In the genomic region with DNA sequence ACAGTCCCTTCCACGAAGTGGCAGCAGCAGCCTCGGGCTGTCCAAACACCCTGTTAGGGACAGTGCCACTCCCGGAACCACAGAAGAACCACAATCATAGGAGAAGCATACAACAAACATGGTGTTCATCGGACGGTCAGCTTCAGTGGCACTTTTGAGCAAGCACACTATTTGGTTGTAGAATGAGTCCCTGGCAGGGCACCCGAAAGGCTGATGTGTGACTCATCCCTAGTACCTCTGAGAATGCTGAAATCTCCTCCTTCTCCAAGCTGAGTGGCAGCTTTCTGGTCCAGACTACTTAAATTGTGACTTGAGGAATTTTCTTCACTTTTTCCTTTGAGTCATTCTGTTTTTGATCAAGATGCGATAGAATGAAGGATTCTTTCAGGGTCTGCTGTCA, we compare ENCODE assay signal across 17 cellular contexts.
A peak's percentile ranks its signal among the peaks of the same experiment; 100 is the strongest.
DNase-seq lines count a peak whose midpoint lies in the region; ATAC-seq, FAIRE-seq and TF ChIP-seq lines count a peak whose summit lies in the region.
"Had no signal": no experiment of that assay in that cellular context is flagged by ENCODE, and none has a peak within 500 bp of the region (broad histone marks: within the 10 kb centered on the region; RNA-seq: fewer than 3 reads in every experiment).

No MANE protein-coding gene starts in this region.

- DNase-seq in AG10803 (ENCODE audit: low read depth) (peak; percentile 74), RCC 7860 (ENCODE audit: low spot score) (peak; percentile 17), dedifferentiated amniotic fluid mesenchymal stem cell (ENCODE audit: extremely low spot score) (peak; percentile 54), kidney tubule cell (ENCODE audit: low spot score) (peak; percentile 49), CD1c-positive myeloid dendritic cell (ENCODE audit: extremely low spot score) (no peak), nephron progenitor cell (no peak), Kasumi-1 (lab: John Stamatoyannopoulos, UW) (no peak)
- DNase-seq: DMS153, GOT3, hypothalamus, midbrain, NCI-H1105 had no signal

- H3K27ac Mint-ChIP-seq in nephron progenitor cell: no peak overlapping the region
- H3K27ac Mint-ChIP-seq: activated naive CD4-positive, alpha-beta T cell treated with anti-CD3 and anti-CD28 coated beads, Interleukin-2, amount 50 U/mL, for 24 hours; dendritic cell treated with granulocyte-macrophage colony-stimulating factor and Interleukin-4, amounts not matched to agents 40 ng/mL and 50 ng/mL, for 4 days; stimulated activated effector memory CD8-positive, alpha-beta T cell treated with anti-CD3 and anti-CD28 coated beads, Interleukin-12 subunit alpha, Interleukin-12 subunit beta, amount 100 ng/mL, for 72 hours had no signal

- no peak for ATAC-seq in GM21423 (IDR thresholded peaks at IDR 0.05; ENCODE audit: unreplicated experiment)
- ATAC-seq: stimulated activated effector memory CD8-positive, alpha-beta T cell treated with anti-CD3 and anti-CD28 coated beads, Interleukin-12 subunit alpha, Interleukin-12 subunit beta, amount 100 ng/mL, for 72 hours had no signal

- H3K27me3 Mint-ChIP-seq in nephron progenitor cell (ENCODE audit: low read depth, poor library complexity): peaks cover 7% of the 10 kb centered on the region
- H3K27me3 Mint-ChIP-seq: activated naive CD4-positive, alpha-beta T cell treated with anti-CD3 and anti-CD28 coated beads, Interleukin-2, amount 50 U/mL, for 24 hours had no signal

- H3K36me3 Mint-ChIP-seq in nephron progenitor cell (ENCODE audit: low read depth): no peaks in the 10 kb centered on the region
- H3K36me3 Mint-ChIP-seq: activated naive CD4-positive, alpha-beta T cell treated with anti-CD3 and anti-CD28 coated beads, Interleukin-2, amount 50 U/mL, for 24 hours; stimulated activated effector memory CD8-positive, alpha-beta T cell treated with anti-CD3 and anti-CD28 coated beads, Interleukin-12 subunit alpha, Interleukin-12 subunit beta, amount 100 ng/mL, for 72 hours had no signal

- H3K4me3 ChIP-seq in AG10803 (ENCODE audit: low read length): no peak overlapping the region

- FAIRE-seq in RCC 7860 (lab: Jason Lieb, UNC): no peak
- FAIRE-seq: HTR-8/SVneo had no signal

- H3K9me3 Mint-ChIP-seq in nephron progenitor cell: no peaks in the 10 kb centered on the region
- H3K9me3 Mint-ChIP-seq: activated naive CD4-positive, alpha-beta T cell treated with anti-CD3 and anti-CD28 coated beads, Interleukin-2, amount 50 U/mL, for 24 hours; dendritic cell treated with granulocyte-macrophage colony-stimulating factor and Interleukin-4, amounts not matched to agents 40 ng/mL and 50 ng/mL, for 4 days; stimulated activated effector memory CD8-positive, alpha-beta T cell treated with anti-CD3 and anti-CD28 coated beads, Interleukin-12 subunit alpha, Interleukin-12 subunit beta, amount 100 ng/mL, for 72 hours had no signal

- no peak overlapping the region for H3K4me3 Mint-ChIP-seq in nephron progenitor cell
- H3K4me3 Mint-ChIP-seq: activated naive CD4-positive, alpha-beta T cell treated with anti-CD3 and anti-CD28 coated beads, Interleukin-2, amount 50 U/mL, for 24 hours; dendritic cell treated with granulocyte-macrophage colony-stimulating factor and Interleukin-4, amounts not matched to agents 40 ng/mL and 50 ng/mL, for 4 days; stimulated activated effector memory CD8-positive, alpha-beta T cell treated with anti-CD3 and anti-CD28 coated beads, Interleukin-12 subunit alpha, Interleukin-12 subunit beta, amount 100 ng/mL, for 72 hours had no signal

- peaks cover 9% of the 10 kb centered on the region for H3K4me1 Mint-ChIP-seq in nephron progenitor cell
- H3K4me1 Mint-ChIP-seq: activated naive CD4-positive, alpha-beta T cell treated with anti-CD3 and anti-CD28 coated beads, Interleukin-2, amount 50 U/mL, for 24 hours had no signal

- TF ChIP-seq CTCF in AG10803 (conservative IDR thresholded peaks at IDR 0.05; ENCODE audit: low read length) (no peak), nephron progenitor cell (IDR thresholded peaks at IDR 0.05) (no peak)

Comparison
In these comparisons a context has a peak if more than half of its experiments do, and no peak if none do; other contexts are left out.
1. DNase-seq: peak in AG10803 (single experiment), RCC 7860 (single experiment), dedifferentiated amniotic fluid mesenchymal stem cell (single experiment) and kidney tubule cell (single experiment); none in CD1c-positive myeloid dendritic cell (single experiment), nephron progenitor cell (single experiment) and Kasumi-1 (0 of 2).